ENCODE assay signal across 1 cellular context in the genomic region with DNA sequence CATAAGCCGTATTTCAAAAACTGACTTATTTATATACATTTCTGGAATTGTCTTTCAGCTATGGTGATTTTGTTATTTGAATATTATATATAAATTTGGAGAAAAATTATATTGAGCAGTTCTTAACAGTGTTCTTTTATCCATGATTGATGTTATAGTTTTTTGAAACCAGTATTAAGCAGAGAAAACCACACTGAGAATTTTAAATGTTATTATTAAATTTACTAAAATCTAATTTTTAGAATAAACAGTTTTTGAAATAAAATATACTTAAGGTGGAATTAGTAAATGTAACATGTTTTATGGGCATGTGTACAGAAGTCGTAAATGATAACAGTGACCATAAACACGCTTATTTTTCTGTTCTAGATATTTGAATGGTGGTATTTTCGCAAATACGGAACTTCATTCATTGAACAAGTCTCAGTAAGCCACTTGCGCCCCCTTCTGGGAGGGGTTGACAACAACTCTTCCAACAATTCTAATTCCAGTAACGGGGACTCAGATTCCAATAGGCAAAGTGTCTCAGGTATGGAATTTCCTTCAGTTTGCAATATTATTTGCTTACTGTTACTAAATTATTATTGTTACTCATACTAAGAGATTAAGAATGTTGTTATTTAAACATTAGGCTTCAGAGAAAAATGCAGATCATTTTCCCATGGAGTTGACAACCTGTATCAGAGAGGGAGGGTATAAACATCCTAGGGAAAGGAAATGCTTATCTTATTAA.
TF ChIP-seq lines count a peak whose summit lies in the region.

No MANE protein-coding gene starts in this region.

TF ChIP-seq in SK-N-SH, 30 proteins besides CTCF, POLR2A, EP300 and RAD21 (continued from another document):
- TF ChIP-seq RFX5 (IDR thresholded peaks at IDR 0.05; ENCODE audit: low read length) (peak; percentile 49; the same call in 1 of the 2 replicates), NRF1 (IDR thresholded peaks at IDR 0.05; ENCODE audit: low read depth, low read length) (peak; percentile 5; the same call in 1 of the 2 replicates), GATA2 (CRISPR knock-in tag; IDR thresholded peaks at IDR 0.05) (no peak), FOXJ3 (CRISPR knock-in tag; IDR thresholded peaks at IDR 0.05) (no peak), JUND (IDR thresholded peaks at IDR 0.05) (no peak), SMC3 (IDR thresholded peaks at IDR 0.05; ENCODE audit: low read depth, low read length) (peak; percentile 99)
- TF ChIP-seq, protein P1, sequence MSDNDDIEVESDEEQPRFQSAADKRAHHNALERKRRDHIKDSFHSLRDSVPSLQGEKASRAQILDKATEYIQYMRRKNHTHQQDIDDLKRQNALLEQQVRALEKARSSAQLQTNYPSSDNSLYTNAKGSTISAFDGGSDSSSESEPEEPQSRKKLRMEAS (IDR thresholded peaks at IDR 0.05; ENCODE audit: low read depth), result 0 out of 2 replicates have a peak, but pooled peaks have one; percentile 22
